In the genomic region with DNA sequence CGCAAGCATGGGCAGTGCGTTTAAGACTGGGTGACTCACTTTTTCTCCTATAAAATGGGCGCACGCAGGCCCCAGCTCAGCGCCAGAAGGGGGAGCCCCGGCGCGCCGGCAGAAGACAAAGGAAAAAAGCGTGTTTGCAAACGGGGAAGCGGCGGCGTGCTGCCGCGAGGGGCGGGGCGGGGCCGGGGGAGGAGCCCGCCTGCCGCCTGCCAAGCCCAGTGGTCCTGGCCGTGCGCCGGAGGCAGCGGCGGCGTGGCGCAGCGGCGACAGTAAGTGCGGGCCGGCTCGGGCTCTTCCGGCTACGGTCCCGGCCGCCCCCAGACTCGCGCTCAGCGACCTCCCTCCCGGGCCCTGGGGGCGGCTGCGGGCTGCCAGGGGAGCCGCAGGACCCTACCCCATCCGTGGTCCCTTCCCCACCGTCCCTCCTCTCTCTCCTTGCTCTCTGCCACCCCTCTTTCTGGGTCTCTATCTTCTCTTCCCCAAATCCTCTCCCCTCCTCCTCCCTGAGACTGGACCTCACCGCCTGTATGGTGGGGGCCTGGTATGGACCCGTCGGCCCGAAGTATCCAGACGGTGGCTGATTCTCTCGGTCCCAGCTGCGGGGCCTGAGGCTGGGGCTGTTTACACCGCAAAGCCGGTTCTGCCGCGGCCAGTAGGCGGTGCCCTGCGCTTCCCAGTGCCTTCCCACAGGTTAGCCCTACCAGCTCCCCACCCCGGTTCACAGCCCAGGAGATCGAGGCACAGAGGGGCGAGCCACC, we compare ENCODE assay signal across 1 cellular context.
TF ChIP-seq lines count a peak whose summit lies in the region.

A gene (plus strand): TSS at position 218 of the 758 bp plus-strand sequence. CDS start 51 bp downstream, at position 269.

TF ChIP-seq in K562, 482 proteins besides CTCF, POLR2A, EP300 and RAD21 (continued from another document and continues in another):
- TF ChIP-seq, protein P1, sequence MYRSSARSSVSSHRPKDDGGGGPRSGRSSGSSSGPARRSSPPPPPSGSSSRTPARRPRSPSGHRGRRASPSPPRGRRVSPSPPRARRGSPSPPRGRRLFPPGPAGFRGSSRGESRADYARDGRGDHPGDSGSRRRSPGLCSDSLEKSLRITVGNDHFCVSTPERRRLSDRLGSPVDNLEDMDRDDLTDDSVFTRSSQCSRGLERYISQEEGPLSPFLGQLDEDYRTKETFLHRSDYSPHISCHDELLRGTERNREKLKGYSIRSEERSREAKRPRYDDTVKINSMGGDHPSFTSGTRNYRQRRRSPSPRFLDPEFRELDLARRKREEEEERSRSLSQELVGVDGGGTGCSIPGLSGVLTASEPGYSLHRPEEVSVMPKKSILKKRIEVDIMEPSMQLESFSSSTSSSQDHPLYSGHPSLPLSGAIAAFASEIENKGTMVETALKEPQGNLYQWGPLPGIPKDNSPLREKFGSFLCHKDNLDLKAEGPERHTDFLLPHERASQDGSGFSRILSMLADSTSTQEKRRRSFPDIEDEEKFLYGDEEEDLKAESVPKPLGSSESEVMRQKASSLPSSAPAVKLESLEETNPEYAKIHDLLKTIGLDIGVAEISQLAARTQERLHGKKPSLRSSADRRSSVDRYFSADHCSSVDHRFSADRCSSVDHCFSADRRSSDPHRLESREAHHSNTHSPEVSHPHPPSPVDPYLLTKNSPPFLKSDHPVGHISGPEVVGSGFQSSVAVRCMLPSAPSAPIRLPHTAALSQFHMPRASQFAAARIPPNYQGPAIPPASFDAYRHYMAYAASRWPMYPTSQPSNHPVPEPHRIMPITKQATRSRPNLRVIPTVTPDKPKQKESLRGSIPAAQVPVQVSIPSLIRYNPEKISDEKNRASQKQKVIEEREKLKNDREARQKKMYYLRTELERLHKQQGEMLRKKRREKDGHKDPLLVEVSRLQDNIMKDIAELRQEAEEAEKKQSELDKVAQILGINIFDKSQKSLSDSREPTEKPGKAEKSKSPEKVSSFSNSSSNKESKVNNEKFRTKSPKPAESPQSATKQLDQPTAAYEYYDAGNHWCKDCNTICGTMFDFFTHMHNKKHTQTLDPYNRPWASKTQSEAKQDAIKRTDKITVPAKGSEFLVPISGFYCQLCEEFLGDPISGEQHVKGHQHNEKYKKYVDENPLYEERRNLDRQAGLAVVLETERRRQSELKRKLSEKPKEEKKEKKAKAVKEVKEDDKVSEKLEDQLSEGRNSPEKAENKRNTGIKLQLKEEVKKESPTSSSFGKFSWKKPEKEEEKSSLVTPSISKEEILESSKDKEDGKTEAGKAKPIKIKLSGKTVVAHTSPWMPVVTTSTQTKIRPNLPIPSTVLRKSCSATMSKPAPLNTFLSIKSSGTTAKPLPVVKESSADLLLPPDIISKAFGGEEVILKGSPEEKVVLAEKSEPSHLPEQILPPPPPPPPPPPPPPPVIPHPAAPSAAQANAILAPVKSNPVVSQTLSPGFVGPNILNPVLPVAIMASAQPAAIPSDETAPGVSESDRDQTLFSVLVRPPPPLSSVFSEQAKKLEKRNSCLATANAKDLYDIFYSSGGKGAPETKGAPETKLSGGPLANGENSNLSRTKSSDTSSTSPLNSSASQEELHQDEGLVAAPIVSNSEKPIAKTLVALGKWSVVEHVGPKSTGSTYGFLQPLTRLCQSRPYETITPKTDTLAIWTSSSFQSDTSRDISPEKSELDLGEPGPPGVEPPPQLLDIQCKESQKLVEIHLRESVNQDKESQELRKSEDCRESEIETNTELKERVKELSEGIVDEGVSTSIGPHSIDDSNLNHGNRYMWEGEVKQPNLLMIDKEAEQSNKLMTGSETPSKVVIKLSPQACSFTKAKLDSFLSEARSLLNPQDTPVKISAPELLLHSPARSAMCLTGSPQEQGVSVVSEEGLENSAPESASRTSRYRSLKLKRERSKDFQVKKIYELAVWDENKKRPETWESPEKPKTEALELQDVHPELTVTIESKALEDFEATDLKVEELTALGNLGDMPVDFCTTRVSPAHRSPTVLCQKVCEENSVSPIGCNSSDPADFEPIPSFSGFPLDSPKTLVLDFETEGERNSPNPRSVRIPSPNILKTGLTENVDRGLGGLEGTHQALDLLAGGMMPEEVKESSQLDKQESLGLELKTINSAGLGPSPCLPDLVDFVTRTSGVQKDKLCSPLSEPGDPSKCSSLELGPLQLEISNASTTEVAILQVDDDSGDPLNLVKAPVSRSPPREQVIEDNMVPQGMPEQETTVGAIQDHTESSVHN (IDR thresholded peaks at IDR 0.05; ENCODE audit: borderline replicate concordance in 1 of 2, low read depth in 1 of 2), result no peak
- TF ChIP-seq, protein P2, sequence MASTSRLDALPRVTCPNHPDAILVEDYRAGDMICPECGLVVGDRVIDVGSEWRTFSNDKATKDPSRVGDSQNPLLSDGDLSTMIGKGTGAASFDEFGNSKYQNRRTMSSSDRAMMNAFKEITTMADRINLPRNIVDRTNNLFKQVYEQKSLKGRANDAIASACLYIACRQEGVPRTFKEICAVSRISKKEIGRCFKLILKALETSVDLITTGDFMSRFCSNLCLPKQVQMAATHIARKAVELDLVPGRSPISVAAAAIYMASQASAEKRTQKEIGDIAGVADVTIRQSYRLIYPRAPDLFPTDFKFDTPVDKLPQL (IDR thresholded peaks at IDR 0.05; ENCODE audit: extremely low read depth, insufficient read length), result no peak
- TF ChIP-seq HDAC6 (IDR thresholded peaks at IDR 0.05; ENCODE audit: low read depth, low read length) (no peak), HDAC8 (tag; IDR thresholded peaks at IDR 0.05) (no peak), ZNF165 (CRISPR knock-in tag; IDR thresholded peaks at IDR 0.05; ENCODE audit: borderline replicate concordance) (no peak), SP2 (IDR thresholded peaks at IDR 0.05; ENCODE audit: extremely low read depth, low read depth, low read length, poor library complexity, severe bottlenecking) (no peak), ZNF253 (CRISPR knock-in tag; conservative IDR thresholded peaks at IDR 0.05) (no peak), MCM5 (IDR thresholded peaks at IDR 0.05; ENCODE audit: low read depth) (no peak), ZFP30 (CRISPR knock-in tag; IDR thresholded peaks at IDR 0.05; ENCODE audit: borderline replicate concordance) (no peak), GATAD2B (IDR thresholded peaks at IDR 0.05; ENCODE audit: borderline replicate concordance) (peak; percentile 79; the same call in 1 of the 2 replicates), RBM15 (IDR thresholded peaks at IDR 0.05; ENCODE audit: insufficient read depth, low read length) (no peak), FOXK2 (conservative IDR thresholded peaks at IDR 0.05 in 1 of 2, IDR thresholded peaks at IDR 0.05 in 1 of 2; ENCODE audit: low read depth in 2 of 2) (peak; percentile 98 to 99), JUN (IDR thresholded peaks at IDR 0.05; ENCODE audit: borderline replicate concordance, low read depth, low read length) (0 out of 2 replicates have a peak, but pooled peaks have one; percentile 31), JUN (CRISPR knock-in tag; IDR thresholded peaks at IDR 0.05; ENCODE audit: borderline replicate concordance) (0 out of 2 replicates have a peak, but pooled peaks have one; percentile 30), BRD9 (IDR thresholded peaks at IDR 0.05; ENCODE audit: low read depth, partially characterized antibody) (peak; percentile 71), DMBX1 (CRISPR knock-in tag; IDR thresholded peaks at IDR 0.05; ENCODE audit: borderline replicate concordance) (no peak), ZBTB1 (CRISPR knock-in tag; IDR thresholded peaks at IDR 0.05; ENCODE audit: borderline replicate concordance, low read depth) (peak; percentile 70), PML (IDR thresholded peaks at IDR 0.05; ENCODE audit: low read length) (peak; percentile 53; the same call in 1 of the 2 replicates), HNRNPLL (IDR thresholded peaks at IDR 0.05; ENCODE audit: low read depth, low read length, poor library complexity, severe bottlenecking) (no peak), ZNF354B (CRISPR knock-in tag; IDR thresholded peaks at IDR 0.05) (no peak), ZNF561 (CRISPR knock-in tag; conservative IDR thresholded peaks at IDR 0.05) (no peak)
- TF ChIP-seq, protein P3, sequence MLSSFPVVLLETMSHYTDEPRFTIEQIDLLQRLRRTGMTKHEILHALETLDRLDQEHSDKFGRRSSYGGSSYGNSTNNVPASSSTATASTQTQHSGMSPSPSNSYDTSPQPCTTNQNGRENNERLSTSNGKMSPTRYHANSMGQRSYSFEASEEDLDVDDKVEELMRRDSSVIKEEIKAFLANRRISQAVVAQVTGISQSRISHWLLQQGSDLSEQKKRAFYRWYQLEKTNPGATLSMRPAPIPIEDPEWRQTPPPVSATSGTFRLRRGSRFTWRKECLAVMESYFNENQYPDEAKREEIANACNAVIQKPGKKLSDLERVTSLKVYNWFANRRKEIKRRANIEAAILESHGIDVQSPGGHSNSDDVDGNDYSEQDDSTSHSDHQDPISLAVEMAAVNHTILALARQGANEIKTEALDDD (IDR thresholded peaks at IDR 0.05), result no peak
- TF ChIP-seq, protein P4, sequence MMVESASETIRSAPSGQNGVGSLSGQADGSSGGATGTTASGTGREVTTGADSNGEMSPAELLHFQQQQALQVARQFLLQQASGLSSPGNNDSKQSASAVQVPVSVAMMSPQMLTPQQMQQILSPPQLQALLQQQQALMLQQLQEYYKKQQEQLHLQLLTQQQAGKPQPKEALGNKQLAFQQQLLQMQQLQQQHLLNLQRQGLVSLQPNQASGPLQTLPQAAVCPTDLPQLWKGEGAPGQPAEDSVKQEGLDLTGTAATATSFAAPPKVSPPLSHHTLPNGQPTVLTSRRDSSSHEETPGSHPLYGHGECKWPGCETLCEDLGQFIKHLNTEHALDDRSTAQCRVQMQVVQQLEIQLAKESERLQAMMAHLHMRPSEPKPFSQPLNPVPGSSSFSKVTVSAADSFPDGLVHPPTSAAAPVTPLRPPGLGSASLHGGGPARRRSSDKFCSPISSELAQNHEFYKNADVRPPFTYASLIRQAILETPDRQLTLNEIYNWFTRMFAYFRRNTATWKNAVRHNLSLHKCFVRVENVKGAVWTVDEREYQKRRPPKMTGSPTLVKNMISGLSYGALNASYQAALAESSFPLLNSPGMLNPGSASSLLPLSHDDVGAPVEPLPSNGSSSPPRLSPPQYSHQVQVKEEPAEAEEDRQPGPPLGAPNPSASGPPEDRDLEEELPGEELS (CRISPR knock-in tag; IDR thresholded peaks at IDR 0.05; ENCODE audit: borderline replicate concordance), result peak; percentile 94
- TF ChIP-seq, protein P5, sequence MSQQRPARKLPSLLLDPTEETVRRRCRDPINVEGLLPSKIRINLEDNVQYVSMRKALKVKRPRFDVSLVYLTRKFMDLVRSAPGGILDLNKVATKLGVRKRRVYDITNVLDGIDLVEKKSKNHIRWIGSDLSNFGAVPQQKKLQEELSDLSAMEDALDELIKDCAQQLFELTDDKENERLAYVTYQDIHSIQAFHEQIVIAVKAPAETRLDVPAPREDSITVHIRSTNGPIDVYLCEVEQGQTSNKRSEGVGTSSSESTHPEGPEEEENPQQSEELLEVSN (IDR thresholded peaks at IDR 0.05; ENCODE audit: borderline replicate concordance in 1 of 2, extremely low read depth in 1 of 2, insufficient read depth in 1 of 2, insufficient read length in 1 of 2, low read depth in 1 of 2, low read length in 1 of 2, poor library complexity in 1 of 2, severe bottlenecking in 1 of 2), result peak; percentile 42 to 89
- TF ChIP-seq, protein P6, sequence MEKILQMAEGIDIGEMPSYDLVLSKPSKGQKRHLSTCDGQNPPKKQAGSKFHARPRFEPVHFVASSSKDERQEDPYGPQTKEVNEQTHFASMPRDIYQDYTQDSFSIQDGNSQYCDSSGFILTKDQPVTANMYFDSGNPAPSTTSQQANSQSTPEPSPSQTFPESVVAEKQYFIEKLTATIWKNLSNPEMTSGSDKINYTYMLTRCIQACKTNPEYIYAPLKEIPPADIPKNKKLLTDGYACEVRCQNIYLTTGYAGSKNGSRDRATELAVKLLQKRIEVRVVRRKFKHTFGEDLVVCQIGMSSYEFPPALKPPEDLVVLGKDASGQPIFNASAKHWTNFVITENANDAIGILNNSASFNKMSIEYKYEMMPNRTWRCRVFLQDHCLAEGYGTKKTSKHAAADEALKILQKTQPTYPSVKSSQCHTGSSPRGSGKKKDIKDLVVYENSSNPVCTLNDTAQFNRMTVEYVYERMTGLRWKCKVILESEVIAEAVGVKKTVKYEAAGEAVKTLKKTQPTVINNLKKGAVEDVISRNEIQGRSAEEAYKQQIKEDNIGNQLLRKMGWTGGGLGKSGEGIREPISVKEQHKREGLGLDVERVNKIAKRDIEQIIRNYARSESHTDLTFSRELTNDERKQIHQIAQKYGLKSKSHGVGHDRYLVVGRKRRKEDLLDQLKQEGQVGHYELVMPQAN (IDR thresholded peaks at IDR 0.05; ENCODE audit: borderline replicate concordance), result peak; percentile 63
- TF ChIP-seq, protein P7, sequence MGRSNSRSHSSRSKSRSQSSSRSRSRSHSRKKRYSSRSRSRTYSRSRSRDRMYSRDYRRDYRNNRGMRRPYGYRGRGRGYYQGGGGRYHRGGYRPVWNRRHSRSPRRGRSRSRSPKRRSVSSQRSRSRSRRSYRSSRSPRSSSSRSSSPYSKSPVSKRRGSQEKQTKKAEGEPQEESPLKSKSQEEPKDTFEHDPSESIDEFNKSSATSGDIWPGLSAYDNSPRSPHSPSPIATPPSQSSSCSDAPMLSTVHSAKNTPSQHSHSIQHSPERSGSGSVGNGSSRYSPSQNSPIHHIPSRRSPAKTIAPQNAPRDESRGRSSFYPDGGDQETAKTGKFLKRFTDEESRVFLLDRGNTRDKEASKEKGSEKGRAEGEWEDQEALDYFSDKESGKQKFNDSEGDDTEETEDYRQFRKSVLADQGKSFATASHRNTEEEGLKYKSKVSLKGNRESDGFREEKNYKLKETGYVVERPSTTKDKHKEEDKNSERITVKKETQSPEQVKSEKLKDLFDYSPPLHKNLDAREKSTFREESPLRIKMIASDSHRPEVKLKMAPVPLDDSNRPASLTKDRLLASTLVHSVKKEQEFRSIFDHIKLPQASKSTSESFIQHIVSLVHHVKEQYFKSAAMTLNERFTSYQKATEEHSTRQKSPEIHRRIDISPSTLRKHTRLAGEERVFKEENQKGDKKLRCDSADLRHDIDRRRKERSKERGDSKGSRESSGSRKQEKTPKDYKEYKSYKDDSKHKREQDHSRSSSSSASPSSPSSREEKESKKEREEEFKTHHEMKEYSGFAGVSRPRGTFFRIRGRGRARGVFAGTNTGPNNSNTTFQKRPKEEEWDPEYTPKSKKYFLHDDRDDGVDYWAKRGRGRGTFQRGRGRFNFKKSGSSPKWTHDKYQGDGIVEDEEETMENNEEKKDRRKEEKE (IDR thresholded peaks at IDR 0.05; ENCODE audit: borderline replicate concordance in 1 of 2, control insufficient read depth in 1 of 2, low read depth in 2 of 2, low read length in 1 of 2), result peak in 1 of 2 experiments; percentile 29; a peak in 1 of 4 replicates
- TF ChIP-seq, protein P8, sequence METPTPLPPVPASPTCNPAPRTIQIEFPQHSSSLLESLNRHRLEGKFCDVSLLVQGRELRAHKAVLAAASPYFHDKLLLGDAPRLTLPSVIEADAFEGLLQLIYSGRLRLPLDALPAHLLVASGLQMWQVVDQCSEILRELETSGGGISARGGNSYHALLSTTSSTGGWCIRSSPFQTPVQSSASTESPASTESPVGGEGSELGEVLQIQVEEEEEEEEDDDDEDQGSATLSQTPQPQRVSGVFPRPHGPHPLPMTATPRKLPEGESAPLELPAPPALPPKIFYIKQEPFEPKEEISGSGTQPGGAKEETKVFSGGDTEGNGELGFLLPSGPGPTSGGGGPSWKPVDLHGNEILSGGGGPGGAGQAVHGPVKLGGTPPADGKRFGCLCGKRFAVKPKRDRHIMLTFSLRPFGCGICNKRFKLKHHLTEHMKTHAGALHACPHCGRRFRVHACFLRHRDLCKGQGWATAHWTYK (CRISPR knock-in tag; IDR thresholded peaks at IDR 0.05), result no peak
- TF ChIP-seq, protein P9, sequence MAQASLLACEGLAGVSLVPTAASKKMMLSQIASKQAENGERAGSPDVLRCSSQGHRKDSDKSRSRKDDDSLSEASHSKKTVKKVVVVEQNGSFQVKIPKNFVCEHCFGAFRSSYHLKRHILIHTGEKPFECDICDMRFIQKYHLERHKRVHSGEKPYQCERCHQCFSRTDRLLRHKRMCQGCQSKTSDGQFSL (CRISPR knock-in tag; IDR thresholded peaks at IDR 0.05), result 0 out of 2 replicates have a peak, but pooled peaks have one; percentile 41
- TF ChIP-seq, protein P9 (tag; IDR thresholded peaks at IDR 0.05), result 0 out of 4 replicates have a peak, but pooled peaks of 1 of the 2 experiments have one; percentile 23
